ENCODE assay signal across 18 cellular contexts in the genomic region with DNA sequence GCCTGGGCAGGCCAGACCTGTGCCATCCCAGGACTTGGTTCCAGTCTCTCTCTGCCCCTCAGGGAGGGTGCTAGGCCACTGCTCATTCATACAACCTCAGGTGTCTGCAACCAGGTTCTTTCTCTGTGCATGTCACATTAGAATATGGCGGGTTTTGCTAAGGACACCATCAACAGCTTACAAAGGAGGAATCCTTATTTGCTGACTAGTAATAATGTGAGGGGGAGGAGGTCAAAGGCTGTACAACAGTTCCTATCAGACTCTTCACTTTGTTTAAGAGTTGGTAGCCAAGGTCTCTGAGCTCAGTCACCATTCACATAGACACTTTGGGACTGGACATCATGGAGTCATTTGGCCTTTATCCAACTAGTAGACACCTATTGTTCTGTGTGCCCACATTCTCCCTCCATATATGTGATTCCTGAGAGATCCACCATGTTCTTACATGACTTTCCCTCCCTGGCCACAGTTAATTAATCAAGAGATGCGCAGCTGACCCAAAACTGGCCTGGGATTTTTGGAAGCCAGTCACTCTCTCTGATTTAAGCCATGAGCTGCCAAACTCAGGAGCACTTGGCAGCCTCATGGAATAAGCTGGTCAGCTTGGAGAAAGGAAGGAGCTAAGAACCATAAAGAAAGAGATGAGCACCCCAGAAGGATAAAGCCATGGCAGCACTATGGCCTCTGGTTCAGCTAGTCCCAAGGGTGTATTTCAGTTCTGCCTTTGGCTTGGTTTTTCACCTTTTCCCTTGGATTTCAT.
"Had no signal": no experiment of that assay in that cellular context is flagged by ENCODE, and none has a peak within 500 bp of the region (broad histone marks: within the 10 kb centered on the region; RNA-seq: fewer than 3 reads in every experiment).

No MANE protein-coding gene starts in this region.

- ATAC-seq: effector memory CD8-positive, alpha-beta T cell; left colon; lower lobe of right lung; stimulated activated naive CD8-positive, alpha-beta T cell treated with anti-CD3 and anti-CD28 coated beads, Interleukin-15, amount 100 ng/mL, for 72 hours had no signal

- H3K36me3 ChIP-seq: breast epithelium, transverse colon had no signal

- H3K27ac ChIP-seq: breast epithelium, lower lobe of right lung, neural progenitor cell, right atrium auricular region, skin epidermis, suprapubic skin, transverse colon had no signal

- H3K9me3 ChIP-seq: breast epithelium, lower lobe of right lung, right atrium auricular region, suprapubic skin, transverse colon had no signal

- DNase-seq: activated CD4-positive, alpha-beta memory T cell treated with anti-CD3 and anti-CD28 coated beads for 36 hours; activated naive CD4-positive, alpha-beta T cell treated with Interleukin-2 at 50 U/mL for 16 hours; dermis blood vessel endothelial cell; effector memory CD8-positive, alpha-beta T cell; foreskin fibroblast; left colon; lower lobe of right lung; stimulated activated naive CD8-positive, alpha-beta T cell treated with anti-CD3 and anti-CD28 coated beads, Interleukin-15, amount 100 ng/mL, for 72 hours; transverse colon had no signal

- H3K27ac Mint-ChIP-seq: activated T-helper 2 cell treated with anti-CD3 and anti-CD28 coated beads, Interferon-gamma antibody, Interleukin-2, Interleukin-4, amounts not matched to agents 10 μg/mL and 5 μg/mL and 100 μg/mL, durations not matched to agents 14 hours and 24 hours and 36 hours; mesothelial cell of epicardium; neural progenitor cell; progenitor cell of endocrine pancreas; stimulated activated naive CD8-positive, alpha-beta T cell treated with anti-CD3 and anti-CD28 coated beads, Interleukin-15, amount 100 ng/mL, for 72 hours; T-helper 2 cell treated with Interferon-gamma antibody and Interleukin-4, amounts not matched to agents 5 μg/mL and 100 μg/mL, for 36 hours had no signal

- H3K27me3 ChIP-seq: breast epithelium, neural progenitor cell, right atrium auricular region, suprapubic skin, transverse colon had no signal

- H3K4me1 Mint-ChIP-seq: mesothelial cell of epicardium had no signal

- H3K4me3 Mint-ChIP-seq: activated CD4-positive, alpha-beta memory T cell treated with anti-CD3 and anti-CD28 coated beads for 36 hours; effector memory CD8-positive, alpha-beta T cell; mesothelial cell of epicardium; neural progenitor cell; stimulated activated naive CD8-positive, alpha-beta T cell treated with anti-CD3 and anti-CD28 coated beads, Interleukin-15, amount 100 ng/mL, for 72 hours; T-helper 2 cell treated with Interferon-gamma antibody and Interleukin-4, amounts not matched to agents 5 μg/mL and 100 μg/mL, for 36 hours had no signal

- H3K4me1 ChIP-seq: breast epithelium, lower lobe of right lung, right atrium auricular region, suprapubic skin, transverse colon had no signal

- H3K9me3 Mint-ChIP-seq: activated CD4-positive, alpha-beta memory T cell treated with anti-CD3 and anti-CD28 coated beads for 36 hours; activated T-helper 2 cell treated with anti-CD3 and anti-CD28 coated beads, Interferon-gamma antibody, Interleukin-2, Interleukin-4, amounts not matched to agents 10 μg/mL and 5 μg/mL and 100 μg/mL, durations not matched to agents 14 hours and 24 hours and 36 hours; effector memory CD8-positive, alpha-beta T cell; mesothelial cell of epicardium; stimulated activated naive CD8-positive, alpha-beta T cell treated with anti-CD3 and anti-CD28 coated beads, Interleukin-15, amount 100 ng/mL, for 72 hours; T-helper 2 cell treated with Interferon-gamma antibody and Interleukin-4, amounts not matched to agents 5 μg/mL and 100 μg/mL, for 36 hours had no signal

- H3K4me3 ChIP-seq: breast epithelium, lower lobe of right lung, neural progenitor cell, right atrium auricular region, skin epidermis, suprapubic skin, transverse colon had no signal

- H3K27me3 Mint-ChIP-seq: activated CD4-positive, alpha-beta memory T cell treated with anti-CD3 and anti-CD28 coated beads for 36 hours; effector memory CD8-positive, alpha-beta T cell; progenitor cell of endocrine pancreas; stimulated activated naive CD8-positive, alpha-beta T cell treated with anti-CD3 and anti-CD28 coated beads, Interleukin-15, amount 100 ng/mL, for 72 hours had no signal
